In genomic region chr2:131822237-131822721, GRCh38 we compare ENCODE assay signal across 7 cellular contexts.
DNase-seq lines count a peak whose midpoint lies in the region; ATAC-seq and TF ChIP-seq lines count a peak whose summit lies in the region.
"Not testable (repeated sequence)": the region's sequence is repeated elsewhere in the genome, so short reads cannot be mapped to it uniquely, and the experiment has no call there.

No MANE protein-coding gene starts in this region.

- H3K4me2 ChIP-seq in DND-41 (ENCODE audit: insufficient read depth, low read length); OCI-LY3 (ENCODE audit: low read length); neural progenitor cell: not testable (repeated sequence)

- H4K20me1 ChIP-seq in DND-41 (ENCODE audit: insufficient read depth, low read length); OCI-LY3 (ENCODE audit: insufficient read depth, low read length); neural progenitor cell (ENCODE audit: low read depth): not testable (repeated sequence)

- not testable (repeated sequence) for ATAC-seq in DND-41 (ENCODE audit: insufficient read depth, low read depth); activated naive CD8-positive, alpha-beta T cell treated with anti-CD3 and anti-CD28 coated beads, Interleukin-2, amount 10 ng/mL, durations not matched to agents 7 days and 5 days (ENCODE audit: low read depth)

- not testable (repeated sequence) for H3K79me2 ChIP-seq in DND-41 (ENCODE audit: insufficient read depth, low read length); OCI-LY3 (ENCODE audit: low read length); neural progenitor cell (ENCODE audit: low read depth)

- not testable (repeated sequence) for H3K27me3 Mint-ChIP-seq in activated naive CD8-positive, alpha-beta T cell treated with anti-CD3 and anti-CD28 coated beads, Interleukin-2, amount 10 ng/mL, durations not matched to agents 7 days and 5 days; endodermal cell (ENCODE audit: insufficient read depth); neural progenitor cell (ENCODE audit: insufficient read depth, low read depth)

- not testable (repeated sequence) for H3K9me3 ChIP-seq in DND-41 (ENCODE audit: insufficient read depth, low read length, severe bottlenecking); OCI-LY3 (ENCODE audit: insufficient read depth, low read length); endodermal cell (ENCODE audit: control insufficient read depth, low read length); neural progenitor cell (ENCODE audit: low read depth)

- not testable (repeated sequence) for H3K4me3 Mint-ChIP-seq in activated naive CD8-positive, alpha-beta T cell treated with anti-CD3 and anti-CD28 coated beads, Interleukin-2, amount 10 ng/mL, durations not matched to agents 7 days and 5 days; endodermal cell; neural progenitor cell

- in situ Hi-C loops in KBM-7 (cut with MboI; ENCODE audit: low pct_unique_long_range_greater_than_20kb, low sequenced_read_pairs): not testable (repeated sequence)

- WGBS in endodermal cell (ENCODE audit: insufficient coverage in 1 of 2, insufficient read length in 1 of 2), 2 experiments: 79 to 100% methylated on average over 1 to 2 of the region's 3 CpGs

- not testable (repeated sequence) for DNase-seq in DND-41; neural progenitor cell (ENCODE audit: low spot score)
- DNase-seq in KBM-7 (peak; percentile 23), endodermal cell (peak; percentile 73)
- DNase-seq in activated naive CD8-positive, alpha-beta T cell treated with anti-CD3 and anti-CD28 coated beads, Interleukin-2, amount 10 ng/mL, durations not matched to agents 7 days and 5 days: peak; percentile 15

- H3K9me3 Mint-ChIP-seq in activated naive CD8-positive, alpha-beta T cell treated with anti-CD3 and anti-CD28 coated beads, Interleukin-2, amount 10 ng/mL, durations not matched to agents 7 days and 5 days: not testable (repeated sequence)
- H3K9me3 Mint-ChIP-seq in endodermal cell (peaks cover 21% of the 10 kb centered on the region), neural progenitor cell (peaks cover 13% of the 10 kb centered on the region)

- not testable (repeated sequence) for H3K27ac ChIP-seq in DND-41 (ENCODE audit: low read length); OCI-LY3 (ENCODE audit: low read length); endodermal cell (ENCODE audit: low read depth, low read length); neural progenitor cell

- H3K27me3 ChIP-seq in DND-41 (ENCODE audit: insufficient read depth, low read length, poor library complexity); OCI-LY3 (ENCODE audit: low read depth, low read length); endodermal cell (ENCODE audit: control insufficient read depth, insufficient read depth, low read length, poor library complexity, severe bottlenecking); neural progenitor cell: not testable (repeated sequence)

- POLR2A ChIA-PET in activated naive CD8-positive, alpha-beta T cell treated with anti-CD3 and anti-CD28 coated beads, Interleukin-2, amount 10 ng/mL, durations not matched to agents 7 days and 5 days (lab: Charles Lee): not testable (repeated sequence)

- H3F3A ChIP-seq in neural progenitor cell (ENCODE audit: low read depth): not testable (repeated sequence)

- not testable (repeated sequence) for H3K27ac Mint-ChIP-seq in activated naive CD8-positive, alpha-beta T cell treated with anti-CD3 and anti-CD28 coated beads, Interleukin-2, amount 10 ng/mL, durations not matched to agents 7 days and 5 days; endodermal cell; neural progenitor cell

- H3K4me1 Mint-ChIP-seq in activated naive CD8-positive, alpha-beta T cell treated with anti-CD3 and anti-CD28 coated beads, Interleukin-2, amount 10 ng/mL, durations not matched to agents 7 days and 5 days; endodermal cell; neural progenitor cell: not testable (repeated sequence)

- not testable (repeated sequence) for H2AFZ ChIP-seq in DND-41 (ENCODE audit: low read depth, low read length); OCI-LY3 (ENCODE audit: low read depth, low read length); neural progenitor cell (replicated peaks)

- H3K36me3 ChIP-seq in DND-41 (ENCODE audit: insufficient read depth, low read length); OCI-LY3 (replicated peaks; ENCODE audit: low read depth, low read length); endodermal cell (ENCODE audit: control insufficient read depth, insufficient read depth, low read length); neural progenitor cell: not testable (repeated sequence)

- H3K4me1 ChIP-seq in DND-41 (ENCODE audit: insufficient read depth, low read length); OCI-LY3 (ENCODE audit: low read length); endodermal cell (ENCODE audit: control insufficient read depth, insufficient read depth, low read length); neural progenitor cell: not testable (repeated sequence)

- not testable (repeated sequence) for H3K36me3 Mint-ChIP-seq in activated naive CD8-positive, alpha-beta T cell treated with anti-CD3 and anti-CD28 coated beads, Interleukin-2, amount 10 ng/mL, durations not matched to agents 7 days and 5 days; endodermal cell (ENCODE audit: low read depth); neural progenitor cell

- H3K9ac ChIP-seq in DND-41 (ENCODE audit: low read depth, low read length); OCI-LY3 (ENCODE audit: low read length); endodermal cell (ENCODE audit: extremely low read depth, low read length, poor library complexity, severe bottlenecking); neural progenitor cell: not testable (repeated sequence)

- not testable (repeated sequence) for H3K4me3 ChIP-seq in DND-41 (ENCODE audit: low read depth in 1 of 2, low read length in 2 of 2); GM12875 (ENCODE audit: low read depth, low read length); OCI-LY3 (ENCODE audit: low read length); endodermal cell (ENCODE audit: low read length); neural progenitor cell

- TF ChIP-seq CTCF in DND-41 (IDR thresholded peaks at IDR 0.05; ENCODE audit: borderline replicate concordance, extremely low read depth, low read length, poor library complexity, severe bottlenecking) (peak; percentile 31), GM12875 (IDR thresholded peaks at IDR 0.05; ENCODE audit: borderline replicate concordance, insufficient read depth, low read depth, low read length) (peak; percentile 12; the same call in 1 of the 2 replicates), OCI-LY3 (IDR thresholded peaks at IDR 0.05; ENCODE audit: low read depth, low read length) (peak; percentile 20; the same call in 1 of the 2 replicates), endodermal cell (conservative IDR thresholded peaks at IDR 0.05) (peak; percentile 72), neural progenitor cell (IDR thresholded peaks at IDR 0.05) (peak; percentile 31)

Comparison
In these comparisons a context has a peak if more than half of its experiments do, and no peak if none do; other contexts are left out.
1. CTCF ChIP-seq: peak in every context shown above with its lines; median percentile 72 in endodermal cell; 31 in DND-41; 31 in neural progenitor cell; 20 in OCI-LY3; 12 in GM12875.